In the genomic region with DNA sequence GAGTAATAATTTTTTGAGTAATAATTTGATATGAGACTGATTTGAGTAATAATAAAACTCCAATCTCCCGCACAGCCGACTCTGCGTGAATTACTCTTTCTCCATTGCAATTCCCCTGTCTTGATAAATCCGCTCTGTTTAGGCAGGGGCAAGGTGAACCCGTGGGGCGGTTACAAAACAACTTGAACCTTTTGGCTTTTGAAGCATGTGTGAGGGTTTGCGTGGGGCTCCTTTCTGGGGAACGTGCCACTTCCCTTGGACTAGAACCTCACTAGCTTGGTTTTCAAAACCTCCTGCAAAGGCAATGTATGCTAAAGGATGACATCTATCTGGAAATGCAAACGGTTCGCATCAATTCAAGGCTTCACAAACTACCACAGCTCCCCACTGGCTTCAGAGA, we compare ENCODE assay signal across 8 cellular contexts. TPM values are rescaled to one million over a fixed set of nuclear protein-coding genes. Genes with fewer than 3 reads are reported as not detected.
DNase-seq lines count a peak whose midpoint lies in the region; ATAC-seq, FAIRE-seq and TF ChIP-seq lines count a peak whose summit lies in the region.

No MANE protein-coding gene starts in this region.

- H3K27me3 Mint-ChIP-seq in T-helper 2 cell treated with Interferon-gamma antibody and Interleukin-4, amounts not matched to agents 5 μg/mL and 100 μg/mL, for 36 hours (ENCODE audit: low read depth): no peaks in the 10 kb centered on the region
- peaks cover 2% of the 10 kb centered on the region for H3K27me3 Mint-ChIP-seq in activated T-helper 2 cell treated with anti-CD3 and anti-CD28 coated beads, Interferon-gamma antibody, Interleukin-2, Interleukin-4, amounts not matched to agents 10 μg/mL and 5 μg/mL and 100 μg/mL, durations not matched to agents 14 hours and 24 hours and 36 hours (ENCODE audit: low read depth)

- no peaks in the 10 kb centered on the region for H3K9me3 ChIP-seq in keratinocyte (ENCODE audit: control insufficient read depth, low read depth, low read length)
- no peaks in the 10 kb centered on the region for H3K9me3 ChIP-seq in stomach smooth muscle (ENCODE audit: control insufficient read depth in 2 of 2, low read length in 2 of 2)

- peaks cover 27% of the 10 kb centered on the region for H3K4me1 Mint-ChIP-seq in T-helper 2 cell treated with Interferon-gamma antibody and Interleukin-4, amounts not matched to agents 5 μg/mL and 100 μg/mL, for 36 hours (ENCODE audit: low read depth)
- H3K4me1 Mint-ChIP-seq in activated T-helper 2 cell treated with anti-CD3 and anti-CD28 coated beads, Interferon-gamma antibody, Interleukin-2, Interleukin-4, amounts not matched to agents 10 μg/mL and 5 μg/mL and 100 μg/mL, durations not matched to agents 14 hours and 24 hours and 36 hours (ENCODE audit: low read depth): peaks cover 25% of the 10 kb centered on the region

- H3K27me3 ChIP-seq in keratinocyte (ENCODE audit: control insufficient read depth, extremely low read depth, insufficient read depth, low read length) (no peaks in the 10 kb centered on the region), stomach smooth muscle (ENCODE audit: control insufficient read depth in 1 of 2, insufficient read depth in 2 of 2, low read length in 2 of 2) (no peaks in the 10 kb centered on the region)

- no peak for FAIRE-seq in keratinocyte (lab: Jason Lieb, UNC)

- peak overlapping the region; percentile 44 to 80 (median 65) for H3K4me3 ChIP-seq in keratinocyte (ENCODE audit: control insufficient read depth in 2 of 3, extremely low read depth in 1 of 3, insufficient read depth in 2 of 3, low read depth in 1 of 3, low read length in 3 of 3)
- peak overlapping the region; percentile 70 to 85 for H3K4me3 ChIP-seq in stomach smooth muscle (ENCODE audit: low read length in 2 of 2)

- H3K9ac ChIP-seq in keratinocyte (ENCODE audit: control insufficient read depth, extremely low read depth, insufficient read depth, low read length) (peak overlapping the region; percentile 86), stomach smooth muscle (ENCODE audit: low read length in 2 of 2) (peak overlapping the region; percentile 94 to 99)

- dilution Hi-C loops in keratinocyte (cut with MboI; ENCODE audit: extremely low pct_ligation_motif_present, low sequenced_read_pairs): no loop called here

- H3K4me1 ChIP-seq in keratinocyte (ENCODE audit: control insufficient read depth, extremely low read depth, insufficient read depth, low read length) (peaks cover 22% of the 10 kb centered on the region), stomach smooth muscle (ENCODE audit: control insufficient read depth, insufficient read depth, low read length) (peaks cover 27% of the 10 kb centered on the region)

- H3K36me3 Mint-ChIP-seq in T-helper 2 cell treated with Interferon-gamma antibody and Interleukin-4, amounts not matched to agents 5 μg/mL and 100 μg/mL, for 36 hours (ENCODE audit: low read depth): peaks cover 3% of the 10 kb centered on the region
- peaks cover 3% of the 10 kb centered on the region for H3K36me3 Mint-ChIP-seq in activated T-helper 2 cell treated with anti-CD3 and anti-CD28 coated beads, Interferon-gamma antibody, Interleukin-2, Interleukin-4, amounts not matched to agents 10 μg/mL and 5 μg/mL and 100 μg/mL, durations not matched to agents 14 hours and 24 hours and 36 hours (ENCODE audit: low read depth)

- no peak for ATAC-seq in GM21367 (IDR thresholded peaks at IDR 0.05; ENCODE audit: unreplicated experiment)

- DNase-seq in T-helper 2 cell treated with Interferon-gamma antibody and Interleukin-4, amounts not matched to agents 5 μg/mL and 100 μg/mL, for 36 hours (ENCODE audit: low spot score): no peak
- DNase-seq in T-helper 2 cell: no peak
- DNase-seq in activated T-helper 2 cell treated with anti-CD3 and anti-CD28 coated beads, Interferon-gamma antibody, Interleukin-2, Interleukin-4, amounts not matched to agents 10 μg/mL and 5 μg/mL and 100 μg/mL, durations not matched to agents 14 hours and 24 hours and 36 hours (ENCODE audit: low spot score): no peak
- no peak for DNase-seq in keratinocyte (ENCODE audit: low read depth, low spot score)
- DNase-seq in HT-29 (ENCODE audit: low spot score): no peak
- no peak for DNase-seq in DMS53 (lab: John Stamatoyannopoulos, UW)

- intact Hi-C loops in activated T-helper 2 cell treated with anti-CD3 and anti-CD28 coated beads, Interferon-gamma antibody, Interleukin-2, Interleukin-4, amounts not matched to agents 10 μg/mL and 5 μg/mL and 100 μg/mL, durations not matched to agents 14 hours and 24 hours and 36 hours (cut with micrococcal nuclease): loop anchor here (1.0 to 10.0 kb wide), 5 partner anchors 72 to 505 kb away; a partner anchor contains a TSS

- H3K36me3 ChIP-seq in keratinocyte (ENCODE audit: control insufficient read depth in 2 of 2, extremely low read depth in 1 of 2, insufficient read depth in 2 of 2, low read length in 2 of 2): no peaks in the 10 kb centered on the region
- no peaks in the 10 kb centered on the region for H3K36me3 ChIP-seq in stomach smooth muscle (ENCODE audit: control insufficient read depth in 2 of 2, insufficient read depth in 2 of 2, low read length in 2 of 2)

- H3K4me3 Mint-ChIP-seq in T-helper 2 cell treated with Interferon-gamma antibody and Interleukin-4, amounts not matched to agents 5 μg/mL and 100 μg/mL, for 36 hours: peak overlapping the region; percentile 87
- H3K4me3 Mint-ChIP-seq in activated T-helper 2 cell treated with anti-CD3 and anti-CD28 coated beads, Interferon-gamma antibody, Interleukin-2, Interleukin-4, amounts not matched to agents 10 μg/mL and 5 μg/mL and 100 μg/mL, durations not matched to agents 14 hours and 24 hours and 36 hours (ENCODE audit: low read depth): peak overlapping the region; percentile 91

- H4K20me1 ChIP-seq in keratinocyte (ENCODE audit: control insufficient read depth, extremely low read depth, insufficient read depth, low read length): no peaks in the 10 kb centered on the region

- no peaks in the 10 kb centered on the region for H3K79me2 ChIP-seq in keratinocyte (ENCODE audit: control insufficient read depth, insufficient read depth, low read length)

- no peak for TF ChIP-seq CTCF in keratinocyte (optimal IDR thresholded peaks at IDR 0.05 in 1 of 3, IDR thresholded peaks at IDR 0.05 in 1 of 3, conservative IDR thresholded peaks at IDR 0.05 in 1 of 3; ENCODE audit: extremely low read depth in 1 of 3, insufficient read depth in 2 of 3, low read length in 3 of 3)

- H3K27ac ChIP-seq in keratinocyte (ENCODE audit: control insufficient read depth, insufficient read depth, low read length) (peak overlapping the region; percentile 86), stomach smooth muscle (ENCODE audit: low read length) (peak overlapping the region; percentile 98)

- H3K27ac Mint-ChIP-seq in T-helper 2 cell treated with Interferon-gamma antibody and Interleukin-4, amounts not matched to agents 5 μg/mL and 100 μg/mL, for 36 hours: peak overlapping the region; percentile 93
- peak overlapping the region; percentile 96 for H3K27ac Mint-ChIP-seq in activated T-helper 2 cell treated with anti-CD3 and anti-CD28 coated beads, Interferon-gamma antibody, Interleukin-2, Interleukin-4, amounts not matched to agents 10 μg/mL and 5 μg/mL and 100 μg/mL, durations not matched to agents 14 hours and 24 hours and 36 hours

- H2AFZ ChIP-seq in keratinocyte (ENCODE audit: control insufficient read depth, low read length): peak overlapping the region; percentile 97

- H3K9me3 Mint-ChIP-seq in T-helper 2 cell treated with Interferon-gamma antibody and Interleukin-4, amounts not matched to agents 5 μg/mL and 100 μg/mL, for 36 hours: peaks cover 7% of the 10 kb centered on the region
- peaks cover 9% of the 10 kb centered on the region for H3K9me3 Mint-ChIP-seq in activated T-helper 2 cell treated with anti-CD3 and anti-CD28 coated beads, Interferon-gamma antibody, Interleukin-2, Interleukin-4, amounts not matched to agents 10 μg/mL and 5 μg/mL and 100 μg/mL, durations not matched to agents 14 hours and 24 hours and 36 hours

- no peaks in the 10 kb centered on the region for H3K9me1 ChIP-seq in keratinocyte (ENCODE audit: control insufficient read depth, extremely low read depth, insufficient read depth, low read length)

- peak overlapping the region; percentile 97 for H3K4me2 ChIP-seq in keratinocyte (ENCODE audit: control insufficient read depth, extremely low read depth, insufficient read depth, low read depth, low read length)

RNA-seq across cellular contexts. Expression of a gene that starts 1.5 kb away (rescaled TPM):
- 1.3 and 1.4 TPM in 2 replicates for total RNA-seq in activated T-helper 2 cell treated with anti-CD3 and anti-CD28 coated beads, Interferon-gamma antibody, Interleukin-2, Interleukin-4, amounts not matched to agents 10 μg/mL and 5 μg/mL and 100 μg/mL, durations not matched to agents 14 hours and 24 hours and 36 hours
- polyA plus RNA-seq in keratinocyte: 0.33 to 0.66 TPM (median 0.51 TPM) in 3 replicates
- polyA plus RNA-seq in keratinocyte (2011; ENCODE audit: low read depth): 0.79 TPM
- polyA plus RNA-seq in keratinocyte (2011; cell fraction: cytosol; rRNA removed): 0.31 and 0.79 TPM in 2 replicates
- polyA plus RNA-seq in keratinocyte (2011; cell fraction: nucleus; rRNA removed): 0.44 and 0.65 TPM in 2 replicates
- 0.30 and 0.39 TPM in 2 replicates for polyA plus RNA-seq in keratinocyte (2012; ENCODE audit: low replicate concordance)
- 0.10 to 1.5 TPM (median 0.73 TPM) in 3 replicates for polyA minus RNA-seq in keratinocyte
- 0.38 TPM for polyA minus RNA-seq in keratinocyte (2011; cell fraction: cytosol; rRNA and poly(A)+ RNA removed)
- 0.84 and 2.0 TPM in 2 replicates for polyA minus RNA-seq in keratinocyte (2011; cell fraction: nucleus; rRNA and poly(A)+ RNA removed)
- 1.4 and 2.5 TPM in 2 replicates for total RNA-seq in HT-29 (2014; rRNA removed; shearing (Covaris generic))

RNA-seq across cellular contexts. Expression of a gene that starts 45.7 kb away (rescaled TPM):
- not detected in 2 replicates for total RNA-seq in activated T-helper 2 cell treated with anti-CD3 and anti-CD28 coated beads, Interferon-gamma antibody, Interleukin-2, Interleukin-4, amounts not matched to agents 10 μg/mL and 5 μg/mL and 100 μg/mL, durations not matched to agents 14 hours and 24 hours and 36 hours
- polyA plus RNA-seq in keratinocyte: 0.31 to 0.63 TPM (median 0.32 TPM) in 3 replicates
- polyA plus RNA-seq in keratinocyte (2011; ENCODE audit: low read depth): not detected
- polyA plus RNA-seq in keratinocyte (2011; cell fraction: cytosol; rRNA removed): 0.22 and 0.23 TPM in 2 replicates
- 0.16 and 0.22 TPM in 2 replicates for polyA plus RNA-seq in keratinocyte (2011; cell fraction: nucleus; rRNA removed)
- 0.15 TPM in 1 of 2 replicates, not detected in the other for polyA plus RNA-seq in keratinocyte (2012; ENCODE audit: low replicate concordance)
- polyA minus RNA-seq in keratinocyte: not detected in 3 replicates
- not detected for polyA minus RNA-seq in keratinocyte (2011; cell fraction: cytosol; rRNA and poly(A)+ RNA removed)
- polyA minus RNA-seq in keratinocyte (2011; cell fraction: nucleus; rRNA and poly(A)+ RNA removed): not detected in 2 replicates
- 21.1 and 22.2 TPM in 2 replicates for total RNA-seq in HT-29 (2014; rRNA removed; shearing (Covaris generic))

Comparison
In these comparisons a context has a peak if more than half of its experiments do, and no peak if none do; other contexts are left out.
1. RNA of a gene that starts 45.7 kb away (total RNA-seq): 21.1 to 22.2 TPM in HT-29; not detected in activated T-helper 2 cell treated with anti-CD3 and anti-CD28 coated beads, Interferon-gamma antibody, Interleukin-2, Interleukin-4, amounts not matched to agents 10 μg/mL and 5 μg/mL and 100 μg/mL, durations not matched to agents 14 hours and 24 hours and 36 hours; every median in the first group is over 10 times any median in the second.